Comparison of ENCODE assay signal across 11 cellular contexts in genomic region chr1:40712997-40713396, GRCh38. TPM values are rescaled to one million over a fixed set of nuclear protein-coding genes. Genes with fewer than 3 reads are reported as not detected.
DNase-seq lines count a peak whose midpoint lies in the region; ATAC-seq and TF ChIP-seq lines count a peak whose summit lies in the region.
"Had no signal": no experiment of that assay in that cellular context is flagged by ENCODE, and none has a peak within 500 bp of the region (broad histone marks: within the 10 kb centered on the region; RNA-seq: fewer than 3 reads in every experiment).

No MANE protein-coding gene starts in this region.

- H3K36me3 Mint-ChIP-seq in activated CD4-positive, alpha-beta T cell treated with anti-CD3 and anti-CD28 coated beads, Interleukin-2, amount 10 ng/mL, durations not matched to agents 7 days and 5 days (ENCODE audit: low read depth) = peaks cover 34% of the 10 kb centered on the region
- no peaks in the 10 kb centered on the region for H3K36me3 Mint-ChIP-seq in endothelial cell (ENCODE audit: low read depth, unreplicated experiment)

- peak overlapping the region; percentile 36 for H3K4me3 Mint-ChIP-seq in activated CD4-positive, alpha-beta T cell treated with anti-CD3 and anti-CD28 coated beads, Interleukin-2, amount 10 ng/mL, durations not matched to agents 7 days and 5 days
- H3K4me3 Mint-ChIP-seq in endothelial cell (ENCODE audit: unreplicated experiment) = peak overlapping the region; percentile 21

- intact Hi-C loops in stomach (cut with DNase I; ENCODE audit: low total_unique reads) = no loop called here

- peaks cover 68% of the 10 kb centered on the region for H3K4me1 Mint-ChIP-seq in activated CD4-positive, alpha-beta T cell treated with anti-CD3 and anti-CD28 coated beads, Interleukin-2, amount 10 ng/mL, durations not matched to agents 7 days and 5 days
- H3K4me1 Mint-ChIP-seq in endothelial cell (ENCODE audit: unreplicated experiment) = peaks cover 36% of the 10 kb centered on the region

- H3K27me3 Mint-ChIP-seq in activated CD4-positive, alpha-beta T cell treated with anti-CD3 and anti-CD28 coated beads, Interleukin-2, amount 10 ng/mL, durations not matched to agents 7 days and 5 days = no peaks in the 10 kb centered on the region
- H3K27me3 Mint-ChIP-seq in endothelial cell (ENCODE audit: unreplicated experiment) = peaks cover 3% of the 10 kb centered on the region

- no peaks in the 10 kb centered on the region for H3K36me3 ChIP-seq in stomach

- no peak for TF ChIP-seq POLR2A in stomach (IDR thresholded peaks at IDR 0.05)

- no peaks in the 10 kb centered on the region for H3K9me3 Mint-ChIP-seq in activated CD4-positive, alpha-beta T cell treated with anti-CD3 and anti-CD28 coated beads, Interleukin-2, amount 10 ng/mL, durations not matched to agents 7 days and 5 days
- no peaks in the 10 kb centered on the region for H3K9me3 Mint-ChIP-seq in endothelial cell (ENCODE audit: unreplicated experiment)

- no peaks in the 10 kb centered on the region for H3K27me3 ChIP-seq in stomach

- H3K27ac ChIP-seq in RWPE1 = peak overlapping the region; percentile 75
- H3K27ac ChIP-seq in stomach = peak overlapping the region; percentile 13 to 86 (median 80)

- peak; percentile 24 for DNase-seq in activated CD4-positive, alpha-beta T cell treated with anti-CD3 and anti-CD28 coated beads, Interleukin-2, amount 10 ng/mL, durations not matched to agents 7 days and 5 days
- DNase-seq in activated CD4-positive, alpha-beta T cell treated with anti-CD3 and anti-CD28 coated beads for 1 hour = no peak
- no peak for DNase-seq in RWPE1 (ENCODE audit: low spot score)
- DNase-seq in endothelial cell (ENCODE audit: low spot score) = no peak
- DNase-seq in stomach = no peak
- DNase-seq in NCI-H1930 (lab: John Stamatoyannopoulos, UW) = no peak
- DNase-seq: activated effector memory CD4-positive, alpha-beta T cell treated with anti-CD3 and anti-CD28 coated beads, Interleukin-2, amount 50 U/mL, for 16 hours; glutamatergic neuron; NK-92 treated with Interleukin-12 subunit alpha and Interleukin-12 subunit beta, amount 100 ng/mL, for 24 hours had no signal

- POLR2A ChIA-PET in activated CD4-positive, alpha-beta T cell treated with anti-CD3 and anti-CD28 coated beads, Interleukin-2, amount 10 ng/mL, durations not matched to agents 7 days and 5 days (lab: Charles Lee) = no interaction called here
- POLR2A ChIA-PET in RWPE1 (lab: Yijun Ruan, JAX; ENCODE audit: low non-redundant PET) = no interaction called here

- no peak for ATAC-seq in GM18868 (IDR thresholded peaks at IDR 0.05; ENCODE audit: unreplicated experiment)
- no peak for ATAC-seq in GM19452 (IDR thresholded peaks at IDR 0.05; ENCODE audit: unreplicated experiment)

- TF ChIP-seq EP300 in stomach (IDR thresholded peaks at IDR 0.05) = no peak

- H3K4me1 ChIP-seq in stomach = peaks cover 68 to 97% (median 82%) of the 10 kb centered on the region in 4 donors

- H3K4me3 ChIP-seq in stomach = no peak overlapping the region

- H3K9me3 ChIP-seq in stomach = no peaks in the 10 kb centered on the region

- TF ChIP-seq CTCF in RWPE1 (conservative IDR thresholded peaks at IDR 0.05; ENCODE audit: low read depth) = no peak
- TF ChIP-seq CTCF in endothelial cell (IDR thresholded peaks at IDR 0.05; ENCODE audit: unreplicated experiment) = no peak
- no peak for TF ChIP-seq CTCF in stomach (IDR thresholded peaks at IDR 0.05)

- H3K27ac Mint-ChIP-seq in activated CD4-positive, alpha-beta T cell treated with anti-CD3 and anti-CD28 coated beads, Interleukin-2, amount 10 ng/mL, durations not matched to agents 7 days and 5 days = peak overlapping the region; percentile 78
- peak overlapping the region; percentile 88 for H3K27ac Mint-ChIP-seq in endothelial cell (ENCODE audit: unreplicated experiment)

- CTCF ChIA-PET in activated CD4-positive, alpha-beta T cell treated with anti-CD3 and anti-CD28 coated beads, Interleukin-2, amount 10 ng/mL, durations not matched to agents 7 days and 5 days (lab: Charles Lee) = interaction anchor here (1.7 kb wide), 1 partner anchor 10 kb away, joined by 6 read pairs; no protein-coding TSS in a partner anchor
- CTCF ChIA-PET in RWPE1 (lab: Yijun Ruan, JAX) = no interaction called here

RNA-seq across cellular contexts. Expression of gene NFYC, which starts 21.5 kb away (rescaled TPM):
- total RNA-seq in activated CD4-positive, alpha-beta T cell treated with anti-CD3 and anti-CD28 coated beads, Interleukin-2, amount 10 ng/mL, durations not matched to agents 7 days and 5 days = 10 to 100 TPM; 85.7 to 99.2 TPM
- total RNA-seq in endothelial cell (ENCODE audit: unreplicated experiment) = 49.7 TPM
- 10 to 100 TPM; 23.3 to 76.4 (median 53.8) TPM for total RNA-seq in stomach
- 10 to 100 TPM; 33.6 to 46.6 (median 35.2) TPM for polyA plus RNA-seq in stomach

RNA-seq across cellular contexts. Expression of gene RIMS3, which starts 47.5 kb away (rescaled TPM):
- 1 to 10 TPM; 4.0 to 5.4 TPM for total RNA-seq in activated CD4-positive, alpha-beta T cell treated with anti-CD3 and anti-CD28 coated beads, Interleukin-2, amount 10 ng/mL, durations not matched to agents 7 days and 5 days
- 5.4 TPM for total RNA-seq in endothelial cell (ENCODE audit: unreplicated experiment)
- total RNA-seq in stomach = 1 to 10 TPM in 4 of 5 donors, under 1 TPM in 1; 0.45 to 4.7 (median 3.9) TPM
- polyA plus RNA-seq in stomach = 1 to 10 TPM in 2 of 3 donors, under 1 TPM in 1; 0.63 to 2.2 (median 1.2) TPM
